In genomic region chr2:17136231-17136630, GRCh38 we compare ENCODE assay signal across 9 cellular contexts.
"Had no signal": no experiment of that assay in that cellular context is flagged by ENCODE, and none has a peak within 500 bp of the region (broad histone marks: within the 10 kb centered on the region; RNA-seq: fewer than 3 reads in every experiment).

No MANE protein-coding gene starts in this region.

- H3K4me3 ChIP-seq: GM23248, HAP-1 had no signal

- H3K9me3 ChIP-seq: HAP-1 had no signal

- H3K4me1 ChIP-seq: HAP-1 had no signal

- DNase-seq: GM23248, GOT3, H7, HFFc6, KG1 had no signal

- H2AFZ ChIP-seq: GM23248 had no signal

- FAIRE-seq: HepG2 had no signal

- H3K9ac ChIP-seq: GM23248 had no signal

- H3K27ac ChIP-seq: GM23248, HL-60 had no signal

- H3K36me3 ChIP-seq: HAP-1 had no signal

- ATAC-seq: HCT116, HepG2 had no signal
